ENCODE assay signal across 15 cellular contexts in genomic region chr4:156113138-156113537, GRCh38.
DNase-seq lines count a peak whose midpoint lies in the region; ATAC-seq and TF ChIP-seq lines count a peak whose summit lies in the region.
"Had no signal": no experiment of that assay in that cellular context is flagged by ENCODE, and none has a peak within 500 bp of the region (broad histone marks: within the 10 kb centered on the region; RNA-seq: fewer than 3 reads in every experiment).

No MANE protein-coding gene starts in this region.

- H3K27ac Mint-ChIP-seq in endodermal cell, result no peak overlapping the region
- H3K27ac Mint-ChIP-seq: CD4-positive, alpha-beta memory T cell; memory B cell; T-cell had no signal

- H3K36me3 ChIP-seq in left ventricle myocardium inferior, result no peaks in the 10 kb centered on the region
- H3K36me3 ChIP-seq in endodermal cell (ENCODE audit: control insufficient read depth, insufficient read depth, low read length), result no peaks in the 10 kb centered on the region
- H3K36me3 ChIP-seq in ascending aorta, result no peaks in the 10 kb centered on the region
- H3K36me3 ChIP-seq: brain microvascular endothelial cell had no signal

- H3K27ac ChIP-seq in left ventricle myocardium inferior (replicated peaks) (no peak overlapping the region), endodermal cell (ENCODE audit: low read depth, low read length) (no peak overlapping the region), ascending aorta (no peak overlapping the region)
- H3K27ac ChIP-seq: brain microvascular endothelial cell had no signal

- H3K27me3 Mint-ChIP-seq in endodermal cell (ENCODE audit: insufficient read depth), result no peaks in the 10 kb centered on the region
- H3K27me3 Mint-ChIP-seq: CD4-positive, alpha-beta memory T cell; memory B cell; T-cell had no signal

- DNase-seq in left ventricle myocardium inferior, result no peak
- no peak for DNase-seq in left cardiac atrium
- DNase-seq in NCI-H1694 (lab: John Stamatoyannopoulos, UW), result peak; percentile 19
- no peak for DNase-seq in endodermal cell
- no peak for DNase-seq in ascending aorta (ENCODE audit: low spot score in 2 of 2)
- no peak for DNase-seq in cerebellar cortex (ENCODE audit: low spot score)
- no peak for DNase-seq in activated effector memory CD4-positive, alpha-beta T cell treated with Interleukin-2 at 50 U/mL for 16 hours
- DNase-seq: brain microvascular endothelial cell; CD4-positive, alpha-beta memory T cell; H7; NCI-H187; right cardiac atrium; T-cell had no signal

- H3K9ac ChIP-seq in endodermal cell (ENCODE audit: extremely low read depth, low read length, poor library complexity, severe bottlenecking), result no peak overlapping the region

- peaks cover 23% of the 10 kb centered on the region for H3K4me1 Mint-ChIP-seq in endodermal cell
- H3K4me1 Mint-ChIP-seq: CD4-positive, alpha-beta memory T cell; memory B cell; T-cell had no signal

- intact Hi-C loops in left ventricle myocardium inferior (cut with micrococcal nuclease), result no loop called here
- intact Hi-C loops in left cardiac atrium (cut with DNase I), result no loop called here
- intact Hi-C loops in ascending aorta (cut with DNase I), result no loop called here

- no peaks in the 10 kb centered on the region for H3K9me3 ChIP-seq in left ventricle myocardium inferior (replicated peaks)
- H3K9me3 ChIP-seq in endodermal cell (ENCODE audit: control insufficient read depth, low read length), result peaks cover 16% of the 10 kb centered on the region
- H3K9me3 ChIP-seq in ascending aorta, result no peaks in the 10 kb centered on the region

- no peak overlapping the region for H3K4me3 Mint-ChIP-seq in endodermal cell
- H3K4me3 Mint-ChIP-seq: CD4-positive, alpha-beta memory T cell; memory B cell; T-cell had no signal

- H3K9me3 Mint-ChIP-seq in endodermal cell, result peaks cover 24% of the 10 kb centered on the region
- H3K9me3 Mint-ChIP-seq: T-cell had no signal

- ATAC-seq in left cardiac atrium, result no peak
- ATAC-seq in GM21576 (IDR thresholded peaks at IDR 0.05; ENCODE audit: unreplicated experiment), result no peak
- ATAC-seq: right cardiac atrium, T-cell had no signal

- peaks cover 9% of the 10 kb centered on the region for H3K36me3 Mint-ChIP-seq in endodermal cell (ENCODE audit: low read depth)
- H3K36me3 Mint-ChIP-seq: CD4-positive, alpha-beta memory T cell; memory B cell; T-cell had no signal

- TF ChIP-seq CTCF in left ventricle myocardium inferior (IDR thresholded peaks at IDR 0.05; ENCODE audit: borderline replicate concordance) (peak; percentile 16), endodermal cell (conservative IDR thresholded peaks at IDR 0.05) (peak; percentile 53), ascending aorta (IDR thresholded peaks at IDR 0.05) (no peak)

- no peaks in the 10 kb centered on the region for H3K4me1 ChIP-seq in left ventricle myocardium inferior
- no peaks in the 10 kb centered on the region for H3K4me1 ChIP-seq in endodermal cell (ENCODE audit: control insufficient read depth, insufficient read depth, low read length)
- no peaks in the 10 kb centered on the region for H3K4me1 ChIP-seq in ascending aorta

- H3K27me3 ChIP-seq in left ventricle myocardium inferior (ENCODE audit: low read depth), result no peaks in the 10 kb centered on the region
- H3K27me3 ChIP-seq in endodermal cell (ENCODE audit: control insufficient read depth, insufficient read depth, low read length, poor library complexity, severe bottlenecking), result no peaks in the 10 kb centered on the region
- no peaks in the 10 kb centered on the region for H3K27me3 ChIP-seq in ascending aorta
- H3K27me3 ChIP-seq: brain microvascular endothelial cell had no signal

- H3K4me3 ChIP-seq in left ventricle myocardium inferior (no peak overlapping the region), endodermal cell (ENCODE audit: low read length) (no peak overlapping the region), ascending aorta (no peak overlapping the region)

Comparison
In these comparisons a context has a peak if more than half of its experiments do, and no peak if none do; other contexts are left out.
1. CTCF ChIP-seq: peak in left ventricle myocardium inferior (single experiment) and endodermal cell (single experiment); none in ascending aorta (0 of 3).